10 cellular contexts compared by ENCODE assay signal in the genomic region with DNA sequence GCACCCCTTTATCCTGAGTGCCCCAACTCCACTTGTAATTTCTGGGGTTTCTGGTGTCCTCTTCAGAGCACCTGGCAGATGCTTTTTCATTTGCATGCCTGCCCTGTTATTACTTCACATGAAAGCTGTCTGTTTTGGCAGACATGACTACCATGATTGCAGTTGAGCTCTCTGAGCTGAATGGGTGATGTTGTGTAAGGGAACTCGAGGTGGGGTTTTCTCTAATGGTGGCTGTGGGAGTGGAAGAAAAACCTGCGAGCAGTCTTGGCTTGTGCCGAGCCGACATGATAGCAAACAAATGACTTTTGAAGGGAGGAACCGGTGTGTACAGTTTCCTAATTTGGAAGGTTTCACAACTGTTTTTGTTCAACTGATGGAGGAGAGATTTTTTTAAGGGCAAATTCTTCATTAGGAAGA.
A peak's percentile ranks its signal among the peaks of the same experiment; 100 is the strongest.
DNase-seq lines count a peak whose midpoint lies in the region; ATAC-seq, FAIRE-seq and TF ChIP-seq lines count a peak whose summit lies in the region.
"Had no signal": no experiment of that assay in that cellular context is flagged by ENCODE, and none has a peak within 500 bp of the region (broad histone marks: within the 10 kb centered on the region; RNA-seq: fewer than 3 reads in every experiment).

No MANE protein-coding gene starts in this region.

- H3K9me3 ChIP-seq in A673 (ENCODE audit: low read depth, low read length, poor library complexity, severe bottlenecking) (no peaks in the 10 kb centered on the region), H1 (ENCODE audit: insufficient read depth in 2 of 2, low read depth in 1 of 2, low read length in 1 of 2) (no peaks in the 10 kb centered on the region), muscle layer of colon (ENCODE audit: low read length) (no peaks in the 10 kb centered on the region), T-helper 17 cell (ENCODE audit: control insufficient read depth, low read length, poor library complexity, severe bottlenecking) (no peaks in the 10 kb centered on the region), mucosa of descending colon (no peaks in the 10 kb centered on the region)

- no peak overlapping the region for H3K23ac ChIP-seq in H1 (ENCODE audit: insufficient read length)

- TF ChIP-seq CTCF in A673 (conservative IDR thresholded peaks at IDR 0.05; ENCODE audit: low read depth, low read length) (no peak), H1 (IDR thresholded peaks at IDR 0.05; ENCODE audit: control extremely low read depth in 1 of 3, insufficient read depth in 1 of 3, low read depth in 1 of 3, low read length in 3 of 3) (no peak), mucosa of descending colon (IDR thresholded peaks at IDR 0.05) (no peak)

- H2AFZ ChIP-seq in H1 (ENCODE audit: low read length): no peak overlapping the region

- H4K20me1 ChIP-seq in H1 (replicated peaks in 1 of 2; ENCODE audit: control insufficient read depth in 1 of 2, insufficient read depth in 2 of 2, low read length in 2 of 2): no peaks in the 10 kb centered on the region

- H3K56ac ChIP-seq in H1 (replicated peaks; ENCODE audit: insufficient read length, low read depth, low read length): no peak overlapping the region

- peaks cover 20% of the 10 kb centered on the region for H3K4me1 ChIP-seq in A673 (ENCODE audit: insufficient read depth, low read length, poor library complexity, severe bottlenecking)
- peaks cover 0 to 11% (median 7%) of the 10 kb centered on the region in 4 experiments; a peak in 5 of 7 replicates for H3K4me1 ChIP-seq in H1 (replicated peaks in 1 of 4; ENCODE audit: control insufficient read depth in 3 of 4, insufficient read depth in 4 of 4, low read length in 3 of 4)
- peaks cover 40% of the 10 kb centered on the region for H3K4me1 ChIP-seq in muscle layer of colon (ENCODE audit: insufficient read depth, low read length)
- peaks cover 13% of the 10 kb centered on the region for H3K4me1 ChIP-seq in mucosa of descending colon (ENCODE audit: low read depth)

- no peak overlapping the region for H3K4me2 ChIP-seq in H1 (ENCODE audit: insufficient read depth in 1 of 2, low read depth in 2 of 2, low read length in 2 of 2)

- peaks cover 8% of the 10 kb centered on the region for H3K36me3 Mint-ChIP-seq in T-helper 17 cell (ENCODE audit: low read depth)

- WGBS in H1 (ENCODE audit: extremely low coverage in 1 of 2, insufficient coverage in 1 of 2, insufficient read length in 1 of 2, insufficient replicate concordance in 2 of 2, low coverage in 1 of 2, low lambda C conversion rate in 2 of 2, missing lambda C conversion rate in 1 of 2), 2 experiments: 90% methylated on average over 5 of the region's 5 CpGs; no CpG with 5 or more reads in 1 of the 2 experiments

- no peak overlapping the region for H3K4me3 Mint-ChIP-seq in T-helper 17 cell
- H3K4me3 Mint-ChIP-seq: activated CD4-positive, alpha-beta memory T cell treated with anti-CD3 and anti-CD28 coated beads for 36 hours had no signal

- H3K27me3 Mint-ChIP-seq in T-helper 17 cell: no peaks in the 10 kb centered on the region
- H3K27me3 Mint-ChIP-seq: activated CD4-positive, alpha-beta memory T cell treated with anti-CD3 and anti-CD28 coated beads for 36 hours had no signal

- H3K27ac Mint-ChIP-seq in T-helper 17 cell: no peak overlapping the region
- H3K27ac Mint-ChIP-seq: activated CD4-positive, alpha-beta memory T cell treated with anti-CD3 and anti-CD28 coated beads for 36 hours had no signal

- no peak for FAIRE-seq in H1 (lab: Jason Lieb, UNC)

- no peaks in the 10 kb centered on the region for H3K36me3 ChIP-seq in A673 (ENCODE audit: insufficient read depth, low read length, poor library complexity, severe bottlenecking)
- H3K36me3 ChIP-seq in H1 (ENCODE audit: control insufficient read depth in 2 of 4, insufficient read depth in 4 of 4, low read length in 3 of 4): no peaks in the 10 kb centered on the region
- no peaks in the 10 kb centered on the region for H3K36me3 ChIP-seq in muscle layer of colon (ENCODE audit: insufficient read depth, low read length)
- H3K36me3 ChIP-seq in mucosa of descending colon (ENCODE audit: low read depth): no peaks in the 10 kb centered on the region

- POLR2A ChIA-PET in A673 (lab: Charles Lee; ENCODE audit: low non-redundant PET) (no interaction called here), H1 (lab: Charles Lee; ENCODE audit: partially characterized antibody) (interaction anchor here (0.7 kb wide), 1 partner anchor 10 kb away, joined by 3 read pairs; no protein-coding TSS in a partner anchor)

- H4K8ac ChIP-seq in H1 (ENCODE audit: extremely low read depth, insufficient read depth, low read length): no peak overlapping the region

- DNase-seq in A673 (ENCODE audit: low spot score) (no peak), NCI-H226 (peak; percentile 67), H1 (ENCODE audit: low read depth in 1 of 2, low spot score in 2 of 2) (no peak), T-helper 17 cell (no peak), left colon (no peak), mucosa of descending colon (no peak)
- DNase-seq: activated CD4-positive, alpha-beta memory T cell treated with anti-CD3 and anti-CD28 coated beads for 36 hours; Kasumi-1 had no signal

- H3K14ac ChIP-seq in H1 (ENCODE audit: insufficient read length): no peak overlapping the region

- no peak overlapping the region for H2BK5ac ChIP-seq in H1 (ENCODE audit: low read depth, low read length)

- CTCF ChIA-PET in A673 (lab: Charles Lee): no interaction called here
- CTCF ChIA-PET in H1 (lab: Charles Lee; ENCODE audit: partially characterized antibody): no interaction called here

- no peaks in the 10 kb centered on the region for H3K27me3 ChIP-seq in A673 (replicated peaks; ENCODE audit: insufficient read depth, low read depth, low read length, poor library complexity)
- no peaks in the 10 kb centered on the region for H3K27me3 ChIP-seq in H1 (replicated peaks in 1 of 4; ENCODE audit: control insufficient read depth in 3 of 4, extremely low read depth in 1 of 4, insufficient read depth in 3 of 4, low read length in 3 of 4)
- H3K27me3 ChIP-seq in muscle layer of colon (ENCODE audit: control insufficient read depth in 1 of 2, insufficient read depth in 2 of 2, low read length in 2 of 2): no peaks in the 10 kb centered on the region

- H3K18ac ChIP-seq in H1 (ENCODE audit: extremely low read depth, low read length): no peak overlapping the region

- H2BK120ac ChIP-seq in H1 (replicated peaks; ENCODE audit: low read depth, low read length): no peak overlapping the region

- peaks cover 5% of the 10 kb centered on the region for H3K4me1 Mint-ChIP-seq in T-helper 17 cell

- intact Hi-C loops in A673 (cut with micrococcal nuclease; ENCODE audit: unreplicated experiment) (no loop called here), left colon (cut with DNase I, micrococcal nuclease) (no loop called here), mucosa of descending colon (cut with DNase I, micrococcal nuclease) (loop anchor here in 1 of 2 donors (10.0 kb wide), 1 partner anchor 72 kb away; no protein-coding TSS in a partner anchor)

- H3K9ac ChIP-seq in H1 (replicated peaks in 1 of 4; ENCODE audit: extremely low read depth in 1 of 4, low read depth in 3 of 4, low read length in 3 of 4) (no peak overlapping the region), muscle layer of colon (ENCODE audit: low read length) (no peak overlapping the region)

- no peak overlapping the region for H2AK5ac ChIP-seq in H1 (ENCODE audit: low read depth, low read length)

- no TSS peak for BruUV-seq in A673 (replicated peaks; lab: Mats Ljungman, UMichigan)

- ATAC-seq in T-helper 17 cell (no peak), left colon (no peak), mucosa of descending colon (no peak), GM21576 (IDR thresholded peaks at IDR 0.05; ENCODE audit: unreplicated experiment) (no peak)

- no peak overlapping the region for H3K4ac ChIP-seq in H1 (replicated peaks; ENCODE audit: insufficient read length, low read depth, low read length)

- no peak for TF ChIP-seq EP300 in H1 (IDR thresholded peaks at IDR 0.05; ENCODE audit: borderline replicate concordance in 1 of 2, low read depth in 2 of 2, low read length in 2 of 2)

- no peak for TF ChIP-seq RAD21 in H1 (IDR thresholded peaks at IDR 0.05 in 1 of 2, conservative IDR thresholded peaks at IDR 0.05 in 1 of 2; ENCODE audit: low read depth in 2 of 2, low read length in 2 of 2)

- no peak overlapping the region for H4K5ac ChIP-seq in H1 (ENCODE audit: insufficient read length, low read depth, low read length)

- H2BK12ac ChIP-seq in H1 (ENCODE audit: low read depth, low read length): 0 out of 2 replicates have a peak overlapping the region, but pooled peaks have one; percentile 43

- H3K4me3 ChIP-seq in A673 (ENCODE audit: low read depth, low read length, poor library complexity, severe bottlenecking) (no peak overlapping the region), H1 (ENCODE audit: extremely low read depth in 1 of 4, insufficient read depth in 2 of 4, low read depth in 3 of 4, low read length in 4 of 4) (no peak overlapping the region), muscle layer of colon (ENCODE audit: low read depth in 1 of 2, low read length in 2 of 2) (peak overlapping the region in 1 of 2 donors; percentile 47), mucosa of descending colon (no peak overlapping the region)

- H2BK15ac ChIP-seq in H1 (ENCODE audit: low read length): no peak overlapping the region

- H2BK20ac ChIP-seq in H1 (ENCODE audit: low read length): no peak overlapping the region

- H3K27ac ChIP-seq in A673 (ENCODE audit: low read depth, low read length, poor library complexity, severe bottlenecking) (peak overlapping the region; percentile 44), H1 (ENCODE audit: low read depth, low read length) (no peak overlapping the region), muscle layer of colon (ENCODE audit: low read depth, low read length) (peak overlapping the region; percentile 57)

- H3K79me1 ChIP-seq in H1 (ENCODE audit: low read depth, low read length): no peaks in the 10 kb centered on the region; the same call in 1 of the 2 replicates

- no peaks in the 10 kb centered on the region for H3K23me2 ChIP-seq in H1 (ENCODE audit: low read depth, low read length)

- H4K91ac ChIP-seq in H1 (replicated peaks; ENCODE audit: insufficient read length, low read length): no peak overlapping the region

- no peaks in the 10 kb centered on the region; a peak in 1 of 4 replicates for H3K79me2 ChIP-seq in H1 (ENCODE audit: control insufficient read depth in 1 of 2, insufficient read depth in 2 of 2, low read length in 2 of 2)

- no peak for TF ChIP-seq POLR2A in H1 (IDR thresholded peaks at IDR 0.05; ENCODE audit: control extremely low read depth in 1 of 2, low read depth in 2 of 2, low read length in 2 of 2)

TF ChIP-seq in H1, 55 proteins besides CTCF, POLR2A, EP300 and RAD21 (continues in another document):
- TF ChIP-seq SP2 (IDR thresholded peaks at IDR 0.05; ENCODE audit: low read length): no peak
- no peak for TF ChIP-seq FOSL1 (IDR thresholded peaks at IDR 0.05; ENCODE audit: insufficient read depth, low read depth, low read length)
- no peak for TF ChIP-seq YY1 (IDR thresholded peaks at IDR 0.05; ENCODE audit: low read depth, low read length)
- no peak for TF ChIP-seq TBP (IDR thresholded peaks at IDR 0.05; ENCODE audit: low read depth, low read length)
- TF ChIP-seq CBX8 (IDR thresholded peaks at IDR 0.05; ENCODE audit: borderline replicate concordance, low read depth, low read length): no peak
- no peak for TF ChIP-seq CEBPB (IDR thresholded peaks at IDR 0.05; ENCODE audit: low read depth, low read length)
- no peak for TF ChIP-seq TAF7 (optimal IDR thresholded peaks at IDR 0.05; ENCODE audit: borderline replicate concordance, low read depth, low read length)
